In genomic region chr7:73495507-73495906, GRCh38 we compare ENCODE assay signal across 5 cellular contexts. TPM values are rescaled to one million over a fixed set of nuclear protein-coding genes. Genes with fewer than 3 reads are reported as not detected.
DNase-seq lines count a peak whose midpoint lies in the region; ATAC-seq, FAIRE-seq and TF ChIP-seq lines count a peak whose summit lies in the region.
"Not testable (repeated sequence)": the region's sequence is repeated elsewhere in the genome, so short reads cannot be mapped to it uniquely, and the experiment has no call there.

No MANE protein-coding gene starts in this region.

- 99% methylated on average over 2 of the region's 2 CpGs for WGBS in A549 (ENCODE audit: missing lambda C conversion rate)
- WGBS in K562 (ENCODE audit: insufficient coverage, low coverage, missing lambda C conversion rate): 96% methylated on average over 2 of the region's 2 CpGs

- H3K9me1 ChIP-seq in K562 (ENCODE audit: control insufficient read depth, insufficient read depth, low read length): not testable (repeated sequence)

- H3K27ac Mint-ChIP-seq in activated naive CD8-positive, alpha-beta T cell treated with anti-CD3 and anti-CD28 coated beads for 36 hours: peak overlapping the region; percentile 38

- not testable (repeated sequence) for FAIRE-seq in A549 (lab: Jason Lieb, UNC); K562 (lab: Jason Lieb, UNC)

- not testable (repeated sequence) for H3K4me1 ChIP-seq in A549; HEK293 (ENCODE audit: control insufficient read depth, insufficient read depth, low read length); Panc1 (ENCODE audit: control insufficient read depth, insufficient read depth, low read length); K562 (replicated peaks in 1 of 2; ENCODE audit: control insufficient read depth in 2 of 2, insufficient read depth in 2 of 2, low read length in 2 of 2)

- H4K20me1 ChIP-seq in K562 (replicated peaks; ENCODE audit: control insufficient read depth, insufficient read depth, low read length): not testable (repeated sequence)

- TF ChIP-seq EP300 in A549 (IDR thresholded peaks at IDR 0.05); K562 (IDR thresholded peaks at IDR 0.05; ENCODE audit: low read length): not testable (repeated sequence)

- H3K27me3 Mint-ChIP-seq in activated naive CD8-positive, alpha-beta T cell treated with anti-CD3 and anti-CD28 coated beads for 36 hours: not testable (repeated sequence)

- not testable (repeated sequence) for H3K4me3 Mint-ChIP-seq in activated naive CD8-positive, alpha-beta T cell treated with anti-CD3 and anti-CD28 coated beads for 36 hours

- not testable (repeated sequence) for TF ChIP-seq CTCF in A549 (IDR thresholded peaks at IDR 0.05); HEK293 (tag by site-specific recombination; IDR thresholded peaks at IDR 0.05); Panc1 (IDR thresholded peaks at IDR 0.05); K562 (IDR thresholded peaks at IDR 0.05 in 2 of 3, conservative IDR thresholded peaks at IDR 0.05 in 1 of 3; ENCODE audit: insufficient read depth in 2 of 3, low read depth in 1 of 3, low read length in 3 of 3)

- not testable (repeated sequence) for H3K9me3 ChIP-seq in A549; HEK293 (ENCODE audit: control insufficient read depth, insufficient read depth, low read depth, low read length); Panc1 (ENCODE audit: control insufficient read depth, insufficient read depth, low read depth, low read length); K562 (replicated peaks; ENCODE audit: control insufficient read depth, insufficient read depth, low read depth, low read length)

- H3K36me3 ChIP-seq in HEK293 (ENCODE audit: control insufficient read depth in 2 of 2, insufficient read depth in 1 of 2, low read length in 2 of 2): peaks cover 83 to 92% of the 10 kb centered on the region in 2 experiments
- peaks cover 35% of the 10 kb centered on the region for H3K36me3 ChIP-seq in Panc1 (ENCODE audit: control insufficient read depth, insufficient read depth, low read length)
- H3K36me3 ChIP-seq in K562 (ENCODE audit: control insufficient read depth, insufficient read depth, low read length): peaks cover 97% of the 10 kb centered on the region

- H3K9ac ChIP-seq in K562 (ENCODE audit: insufficient read depth in 1 of 2, low read depth in 2 of 2, low read length in 2 of 2): not testable (repeated sequence)

- not testable (repeated sequence) for H3K27ac ChIP-seq in A549; HEK293 (ENCODE audit: extremely low read depth, low read depth, low read length); Panc1 (ENCODE audit: low read length); K562 (ENCODE audit: extremely low read depth, low read depth, low read length)

- intact Hi-C loops in Panc1 (cut with micrococcal nuclease; ENCODE audit: unreplicated experiment); K562 (cut with micrococcal nuclease): not testable (repeated sequence)

- not testable (repeated sequence) for H3K4me3 ChIP-seq in A549; HEK293 (ENCODE audit: low read depth, low read length); Panc1 (ENCODE audit: low read depth in 2 of 2, low read length in 2 of 2); K562

- H3K36me3 Mint-ChIP-seq in activated naive CD8-positive, alpha-beta T cell treated with anti-CD3 and anti-CD28 coated beads for 36 hours: peaks cover 55% of the 10 kb centered on the region

- TF ChIP-seq RAD21 in A549 (conservative IDR thresholded peaks at IDR 0.05 in 1 of 2, IDR thresholded peaks at IDR 0.05 in 1 of 2); K562 (CRISPR knock-in tag; conservative IDR thresholded peaks at IDR 0.05 in 1 of 2, IDR thresholded peaks at IDR 0.05 in 1 of 2): not testable (repeated sequence)

- H3K27me3 ChIP-seq in Panc1 (ENCODE audit: control insufficient read depth, insufficient read depth, low read length); K562 (ENCODE audit: control insufficient read depth in 2 of 2, insufficient read depth in 2 of 2, low read length in 2 of 2): not testable (repeated sequence)

- POLR2A ChIA-PET in A549 (lab: Yijun Ruan, JAX); HEK293 (lab: Yijun Ruan, JAX); Panc1 (lab: Charles Lee): not testable (repeated sequence)
- POLR2A ChIA-PET in K562 (lab: Yijun Ruan, JAX): interaction anchor here (1.7 kb wide), 1 partner anchor 19 kb away, joined by 5 read pairs; no protein-coding TSS in a partner anchor

- not testable (repeated sequence) for H3K9me3 Mint-ChIP-seq in activated naive CD8-positive, alpha-beta T cell treated with anti-CD3 and anti-CD28 coated beads for 36 hours

- not testable (repeated sequence) for H3K4me1 Mint-ChIP-seq in activated naive CD8-positive, alpha-beta T cell treated with anti-CD3 and anti-CD28 coated beads for 36 hours

- H3K4me2 ChIP-seq in A549; K562 (ENCODE audit: insufficient read depth, low read length): not testable (repeated sequence)

- H2AFZ ChIP-seq in K562 (ENCODE audit: low read depth, low read length): not testable (repeated sequence)

- not testable (repeated sequence) for TF ChIP-seq POLR2A in A549 (IDR thresholded peaks at IDR 0.05; ENCODE audit: low read length); K562 (conservative IDR thresholded peaks at IDR 0.05)

- ATAC-seq in A549, Panc1, K562: not testable (repeated sequence)

- TSS peak; percentile 41 for BruUV-seq in Panc1 (replicated peaks; lab: Mats Ljungman, UMichigan)
- BruUV-seq in K562 (replicated peaks; lab: Mats Ljungman, UMichigan): not testable (repeated sequence)

- CTCF ChIA-PET in A549 (lab: Yijun Ruan, JAX) (interaction anchor here (0.6 kb wide), 1 partner anchor 244 kb away, joined by 3 read pairs; no protein-coding TSS in a partner anchor), HEK293 (lab: Yijun Ruan, JAX) (interaction anchor here (0.6 to 0.8 kb wide), 3 partner anchors 9 to 111 kb away, joined by 3 to 4 read pairs (median 3); no protein-coding TSS in a partner anchor)
- CTCF ChIA-PET in Panc1 (lab: Charles Lee); K562 (lab: Yijun Ruan, JAX; ENCODE audit: low intra/inter-chr PET ratio): not testable (repeated sequence)

- not testable (repeated sequence) for DNase-seq in A549 (ENCODE audit: low read depth in 1 of 2, low spot score in 1 of 2); Panc1 (ENCODE audit: low read depth, low spot score); activated naive CD8-positive, alpha-beta T cell treated with anti-CD3 and anti-CD28 coated beads for 36 hours; K562 (ENCODE audit: extremely low read depth in 1 of 4, low spot score in 3 of 4)

- peaks cover 59% of the 10 kb centered on the region; the same call in 2 of the 3 replicates for H3K79me2 ChIP-seq in K562 (ENCODE audit: control insufficient read depth, insufficient read depth, low read length)

- in situ Hi-C loops in Panc1 (cut with HindIII; ENCODE audit: low pct_unique_long_range_greater_than_20kb, low sequenced_read_pairs); K562 (cut with MboI): not testable (repeated sequence)

TF ChIP-seq in A549, 52 proteins besides CTCF, POLR2A, EP300 and RAD21:
- peak; percentile 45; the same call in 1 of the 2 replicates for TF ChIP-seq KDM1A (IDR thresholded peaks at IDR 0.05; ENCODE audit: low read depth)
TF ChIP-seq in A549: peak in this region for 1; not testable (repeated sequence) for 51.

TF ChIP-seq in HEK293, 187 proteins besides CTCF, POLR2A, EP300 and RAD21 (continues in another document):
- peak; percentile 99 for TF ChIP-seq ZNF146 (tag by site-specific recombination; IDR thresholded peaks at IDR 0.05)

TF ChIP-seq in K562, 482 proteins besides CTCF, POLR2A, EP300 and RAD21:
- peak; percentile 91 for TF ChIP-seq ZNF146 (CRISPR knock-in tag; IDR thresholded peaks at IDR 0.05; ENCODE audit: unreplicated experiment)

RNA-seq across cellular contexts. Expression of gene BAZ1B, which starts 26.6 kb away (rescaled TPM):
- 54.8 and 59.0 TPM in 2 replicates for polyA plus RNA-seq in A549 (2011; rRNA removed)
- polyA plus RNA-seq in A549 (2012; cell fraction: cytosol; rRNA removed): 18.1 and 19.1 TPM in 2 replicates
- 21.5 and 35.5 TPM in 2 replicates for polyA plus RNA-seq in A549 (2012; cell fraction: nucleus; rRNA removed)
- polyA plus RNA-seq in A549 (2017; fragmentation: RNase III; extraction: RNeasy Plus Mini Kit Qiagen cat#74134 plus additional on column Dnase treatment): 63.0 to 67.5 TPM (median 66.8 TPM) in 3 replicates
- polyA minus RNA-seq in A549 (2011; rRNA and poly(A)+ RNA removed): 53.3 and 60.6 TPM in 2 replicates
- 107 TPM for total RNA-seq in Panc1 (2021; ENCODE audit: unreplicated experiment)
- polyA plus RNA-seq in Panc1 (2012; ENCODE audit: insufficient read length): 53.8 TPM
- total RNA-seq in activated naive CD8-positive, alpha-beta T cell treated with anti-CD3 and anti-CD28 coated beads for 36 hours: 100 to 1,000 TPM; 107 to 108 TPM
- total RNA-seq in K562 (2011; cell fraction: chromatin; rRNA removed; ENCODE audit: low replicate concordance): 64.1 and 159 TPM in 2 replicates
- total RNA-seq in K562 (2011; cell fraction: nucleolus; rRNA removed): 37.9 and 44.9 TPM in 2 replicates
- 79.0 and 92.8 TPM in 2 replicates for total RNA-seq in K562 (2011; cell fraction: nucleoplasm; rRNA removed)
- 79.5 and 89.0 TPM in 2 replicates for total RNA-seq in K562 (2014; rRNA removed)
- 129 and 136 TPM in 2 replicates for total RNA-seq in K562 (2014; rRNA removed; fragmentation: Illumina TruSeq; extraction: Trizol)
- total RNA-seq in K562 (2015; rRNA removed; fragmentation: Illumina TruSeq; extraction: Trizol): 131 and 134 TPM in 2 replicates
- total RNA-seq in K562 (2021): 100 and 107 TPM in 2 replicates
- polyA plus RNA-seq in K562 (2011; rRNA removed): 28.8 and 50.9 TPM in 2 replicates
- polyA plus RNA-seq in K562 (2011; cell fraction: cytosol; rRNA removed): 22.0 and 24.5 TPM in 2 replicates
- 25.8 and 37.2 TPM in 2 replicates for polyA plus RNA-seq in K562 (2011; cell fraction: nucleus; rRNA removed)
- polyA plus RNA-seq in K562 (2012): 63.5 and 70.7 TPM in 2 replicates
- 94.3 and 110 TPM in 2 replicates for polyA plus RNA-seq in K562 (2014; fragmentation: Illumina TruSeq; extraction: Trizol)
- polyA plus RNA-seq in K562 (2014; fragmentation: Nextera tagmentation; extraction: Ambion mirVana): 10 to 100 TPM; 15.0 to 27.5 TPM
- polyA plus RNA-seq in K562 (2014; rRNA removed): 56.3 and 68.4 TPM in 2 replicates
- polyA minus RNA-seq in K562 (2011; rRNA and poly(A)+ RNA removed): 81.7 and 114 TPM in 2 replicates
- 41.5 and 59.2 TPM in 2 replicates for polyA minus RNA-seq in K562 (2011; cell fraction: cytosol; rRNA and poly(A)+ RNA removed)
- polyA minus RNA-seq in K562 (2011; cell fraction: nucleus; rRNA and poly(A)+ RNA removed): 19.9 and 33.0 TPM in 2 replicates
